ENCODE assay signal across 12 cellular contexts in the genomic region with DNA sequence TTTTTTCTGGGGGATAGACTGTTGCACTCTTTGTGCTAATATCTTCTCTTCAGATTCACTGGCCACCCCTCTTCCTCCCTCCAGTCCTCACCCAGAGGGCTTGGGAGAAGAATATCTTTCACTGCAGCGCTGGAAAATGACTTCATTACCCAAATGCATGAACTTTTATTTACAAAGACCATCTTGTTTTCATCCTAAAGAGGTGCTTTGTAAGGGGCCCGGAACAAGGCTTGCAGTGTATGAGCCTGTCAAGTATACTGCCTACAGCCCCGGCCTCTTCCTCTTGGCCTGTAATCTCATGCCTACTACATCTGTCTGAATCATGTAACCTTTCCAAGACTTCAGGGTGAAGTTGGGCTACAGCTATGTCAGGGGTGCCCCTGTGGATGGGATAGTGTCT. TPM values are rescaled to one million over a fixed set of nuclear protein-coding genes. Genes with fewer than 3 reads are reported as not detected.
DNase-seq lines count a peak whose midpoint lies in the region; ATAC-seq and TF ChIP-seq lines count a peak whose summit lies in the region.
"Had no signal": no experiment of that assay in that cellular context is flagged by ENCODE, and none has a peak within 500 bp of the region (broad histone marks: within the 10 kb centered on the region; RNA-seq: fewer than 3 reads in every experiment).

No MANE protein-coding gene starts in this region.

- intact Hi-C loops in HCT116 (cut with micrococcal nuclease): no loop called here
- intact Hi-C loops in sciatic nerve (cut with DNase I): loop anchor here (10.0 kb wide), 1 partner anchor 80 kb away; no protein-coding TSS in a partner anchor

- no peak overlapping the region for H3K27ac ChIP-seq in HCT116 (ENCODE audit: low read depth, low read length)
- H3K27ac ChIP-seq in iPS-18a (ENCODE audit: low read length): no peak overlapping the region
- H3K27ac ChIP-seq: KMS-11 had no signal

- CTCF ChIA-PET in HCT116 (lab: Charles Lee): interaction anchor here (1.6 kb wide), 1 partner anchor 75 kb away, joined by 4 read pairs; no protein-coding TSS in a partner anchor

- DNase-seq in HCT116 (ENCODE audit: low read depth, low spot score) (no peak), astrocyte of the cerebellum (ENCODE audit: low read depth) (no peak), sciatic nerve (ENCODE audit: low spot score) (no peak), NCI-H524 treated with DMSO at 0.1 percent for 48 hours (lab: John Stamatoyannopoulos, UW) (no peak), NCI-H1417 (lab: John Stamatoyannopoulos, UW) (no peak)
- DNase-seq: DMS 273 treated with DMSO at 0.1 percent for 48 hours; stimulated activated CD4-positive, alpha-beta T cell treated with anti-CD3 and anti-CD28 coated beads, Interleukin-12 subunit alpha, Interleukin-12 subunit beta, amount 100 ng/mL, for 4 hours had no signal

- H3K4me2 ChIP-seq in HCT116 (ENCODE audit: low read length): no peak overlapping the region
- H3K4me2 ChIP-seq: KMS-11 had no signal

- ATAC-seq in HCT116 (no peak), sciatic nerve (peak; percentile 51), GM21723 (IDR thresholded peaks at IDR 0.05; ENCODE audit: unreplicated experiment) (no peak), HG03097 (IDR thresholded peaks at IDR 0.05; ENCODE audit: low FRiP score, unreplicated experiment) (no peak)

- in situ Hi-C loops in astrocyte of the cerebellum (cut with HindIII; ENCODE audit: low sequenced_read_pairs): no loop called here

- no peaks in the 10 kb centered on the region for H4K20me1 ChIP-seq in HCT116 (ENCODE audit: insufficient read depth)

- H3K4me3 ChIP-seq in HCT116 (replicated peaks in 1 of 2; ENCODE audit: low read depth in 1 of 2, low read length in 2 of 2): no peak overlapping the region
- H3K4me3 ChIP-seq in astrocyte of the cerebellum (ENCODE audit: low read depth, low read length): peak overlapping the region; percentile 82
- H3K4me3 ChIP-seq in iPS-18a (ENCODE audit: low read length): peak overlapping the region; percentile 89

- H3K36me3 ChIP-seq in HCT116 (ENCODE audit: control insufficient read depth in 1 of 2, insufficient read depth in 2 of 2, low read length in 2 of 2): no peaks in the 10 kb centered on the region
- no peaks in the 10 kb centered on the region for H3K36me3 ChIP-seq in iPS-18a (ENCODE audit: control insufficient read depth, low read depth, low read length)
- H3K36me3 ChIP-seq: adrenal gland had no signal

- no peak for TF ChIP-seq CTCF in HCT116 (IDR thresholded peaks at IDR 0.05 in 2 of 3, conservative IDR thresholded peaks at IDR 0.05 in 1 of 3; ENCODE audit: borderline replicate concordance in 1 of 3, insufficient read depth in 1 of 3, low read depth in 2 of 3, low read length in 2 of 3)
- no peak for TF ChIP-seq CTCF in astrocyte of the cerebellum (IDR thresholded peaks at IDR 0.05; ENCODE audit: low read depth, low read length, missing control alignments)

- TF ChIP-seq RAD21 in HCT116 (IDR thresholded peaks at IDR 0.05; ENCODE audit: low read depth): no peak

- no TSS peak for BruUV-seq in HCT116 (replicated peaks; lab: Mats Ljungman, UMichigan)

- POLR2A ChIA-PET in HCT116 (lab: Charles Lee): no interaction called here

- H2AFZ ChIP-seq in HCT116 (ENCODE audit: low read depth, low read length, poor library complexity, severe bottlenecking): peak overlapping the region; percentile 88

- no peaks in the 10 kb centered on the region for H3K27me3 ChIP-seq in HCT116 (ENCODE audit: insufficient read depth, low read length)
- H3K27me3 ChIP-seq in iPS-18a (ENCODE audit: control insufficient read depth, insufficient read depth, low read length): peaks cover 38% of the 10 kb centered on the region
- H3K27me3 ChIP-seq: adrenal gland had no signal

- H3K79me2 ChIP-seq in HCT116 (ENCODE audit: insufficient read depth, low read length): no peaks in the 10 kb centered on the region

- RAD21 ChIA-PET in HCT116 (lab: Charles Lee; ENCODE audit: low non-redundant PET in 1 of 2, low total read pairs in 2 of 2, uncharacterized antibody in 2 of 2, unreplicated experiment in 2 of 2): no interaction called here

- no peak overlapping the region for H3K9ac ChIP-seq in HCT116 (ENCODE audit: low read length)
- no peak overlapping the region for H3K9ac ChIP-seq in iPS-18a (ENCODE audit: low read length)
- H3K9ac ChIP-seq: KMS-11 had no signal

- peaks cover 0 to 23% of the 10 kb centered on the region in 2 experiments; a peak in 1 of 4 replicates for H3K4me1 ChIP-seq in HCT116 (ENCODE audit: control insufficient read depth in 1 of 2, insufficient read depth in 2 of 2, low read length in 2 of 2)
- H3K4me1 ChIP-seq in iPS-18a (ENCODE audit: control insufficient read depth, low read depth, low read length): peaks cover 11% of the 10 kb centered on the region
- H3K4me1 ChIP-seq: adrenal gland had no signal

- H3K9me3 ChIP-seq in HCT116 (ENCODE audit: control insufficient read depth in 1 of 2, insufficient read depth in 1 of 2, low read depth in 1 of 2, low read length in 2 of 2) (no peaks in the 10 kb centered on the region), iPS-18a (ENCODE audit: control insufficient read depth, low read depth, low read length) (no peaks in the 10 kb centered on the region)
- H3K9me3 ChIP-seq: adrenal gland had no signal

- H3K9me2 ChIP-seq in HCT116 (ENCODE audit: insufficient read depth): no peaks in the 10 kb centered on the region; the same call in 1 of the 2 replicates

- TF ChIP-seq POLR2A in HCT116 (IDR thresholded peaks at IDR 0.05; ENCODE audit: borderline replicate concordance, extremely low read depth, insufficient read depth, insufficient read length): no peak

TF ChIP-seq in HCT116, 20 proteins besides CTCF, POLR2A, EP300 and RAD21:
- TF ChIP-seq SRF (IDR thresholded peaks at IDR 0.05; ENCODE audit: low read depth) (no peak), SIN3A (IDR thresholded peaks at IDR 0.05; ENCODE audit: low read depth) (no peak), CEBPB (IDR thresholded peaks at IDR 0.05; ENCODE audit: low read depth) (no peak), MAX (IDR thresholded peaks at IDR 0.05) (no peak), FOSL1 (IDR thresholded peaks at IDR 0.05; ENCODE audit: low read depth) (no peak), ZFX (IDR thresholded peaks at IDR 0.05) (no peak), CBX3 (IDR thresholded peaks at IDR 0.05; ENCODE audit: low read depth) (no peak)

RNA-seq across cellular contexts. Expression of gene LAMA4, which starts 0.6 kb away (rescaled TPM):
- total RNA-seq in HCT116 (2021; ENCODE audit: unreplicated experiment): 2.2 TPM
- 0.61 and 1.5 TPM in 2 replicates for polyA plus RNA-seq in HCT116 (2012)
- total RNA-seq in sciatic nerve: 332 TPM

Comparison
In these comparisons a context has a peak if more than half of its experiments do, and no peak if none do; other contexts are left out.
1. H3K4me3 ChIP-seq: peak in astrocyte of the cerebellum (single experiment) and iPS-18a (single experiment); none in HCT116 (0 of 2).
2. RNA of gene LAMA4, which starts 0.6 kb away (total RNA-seq): 332 TPM in sciatic nerve (single experiment); 2.2 TPM in HCT116 (single experiment); every median in the first group is over 100 times any median in the second.